In the genomic region with DNA sequence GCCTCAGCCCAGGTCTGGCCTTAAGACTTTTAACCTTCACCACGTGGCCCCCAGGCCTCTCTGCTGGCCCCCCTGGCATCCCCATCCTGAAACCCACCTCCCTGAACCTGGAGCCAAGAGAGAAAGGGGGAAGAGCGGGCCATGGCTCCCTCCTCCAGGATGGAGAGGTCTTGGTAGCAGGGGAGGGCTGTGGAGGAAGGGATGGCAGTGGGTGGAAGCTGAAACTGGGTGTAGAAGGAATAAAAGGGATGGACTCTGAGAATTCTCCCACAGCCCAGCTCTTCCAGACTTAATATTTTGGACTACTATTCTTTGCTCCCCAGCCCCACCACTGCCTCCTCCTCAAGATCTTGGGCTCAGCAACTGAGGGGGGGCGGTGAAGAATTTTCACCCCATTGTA, we compare ENCODE assay signal across 10 cellular contexts. TPM values are rescaled to one million over a fixed set of nuclear protein-coding genes. Genes with fewer than 3 reads are reported as not detected.
DNase-seq lines count a peak whose midpoint lies in the region; ATAC-seq and TF ChIP-seq lines count a peak whose summit lies in the region.
"Had no signal": no experiment of that assay in that cellular context is flagged by ENCODE, and none has a peak within 500 bp of the region (broad histone marks: within the 10 kb centered on the region; RNA-seq: fewer than 3 reads in every experiment).

No MANE protein-coding gene starts in this region.

- no peak for DNase-seq in HFF-Myc (ENCODE audit: extremely low read depth, low read depth)
- DNase-seq in choroid plexus epithelial cell (ENCODE audit: low read depth), result no peak
- no peak for DNase-seq in testis
- DNase-seq in CD1c-positive myeloid dendritic cell (ENCODE audit: extremely low spot score), result no peak
- no peak for DNase-seq in AG08396 (ENCODE audit: low spot score)
- no peak for DNase-seq in NCI-H345 treated with DMSO at 0.1 percent for 48 hours (lab: John Stamatoyannopoulos, UW; ENCODE audit: unreplicated experiment)
- DNase-seq: activated CD8-positive, alpha-beta memory T cell treated with anti-CD3 and anti-CD28 coated beads for 24 hours; RPMI8226 had no signal

- H3K4me1 ChIP-seq in muscle layer of duodenum (ENCODE audit: control insufficient read depth in 1 of 2, insufficient read depth in 2 of 2, low read length in 2 of 2) (peaks cover 0 to 13% of the 10 kb centered on the region in 2 donors), testis (peaks cover 17% of the 10 kb centered on the region)

- WGBS in testis, 2 donors, result 55 to 65% methylated on average over 3 of the region's 3 CpGs

- TF ChIP-seq POLR2A in testis (IDR thresholded peaks at IDR 0.05), result no peak

- no peak for ATAC-seq in GM21390 (IDR thresholded peaks at IDR 0.05; ENCODE audit: unreplicated experiment)

- no peaks in the 10 kb centered on the region for H3K27me3 ChIP-seq in muscle layer of duodenum (ENCODE audit: low read depth, low read length)
- H3K27me3 ChIP-seq in testis, result no peaks in the 10 kb centered on the region

- intact Hi-C loops in testis (cut with DNase I; ENCODE audit: low total_unique reads), result no loop called here

- peak overlapping the region; percentile 80 for H3K4me3 ChIP-seq in HFF-Myc (replicated peaks; ENCODE audit: low read depth, low read length)
- peak overlapping the region; percentile 46 for H3K4me3 ChIP-seq in choroid plexus epithelial cell (ENCODE audit: low read depth, low read length)
- H3K4me3 ChIP-seq in muscle layer of duodenum (ENCODE audit: low read depth in 1 of 2, low read length in 2 of 2), result peak overlapping the region; percentile 49 to 55
- H3K4me3 ChIP-seq in testis, result peak overlapping the region; percentile 48 to 62

- TF ChIP-seq CTCF in HFF-Myc (IDR thresholded peaks at IDR 0.05; ENCODE audit: low read depth, low read length, missing control alignments) (no peak), choroid plexus epithelial cell (conservative IDR thresholded peaks at IDR 0.05; ENCODE audit: low read depth, low read length) (no peak), testis (IDR thresholded peaks at IDR 0.05) (no peak)

- H3K9me3 ChIP-seq in muscle layer of duodenum (ENCODE audit: control insufficient read depth in 1 of 2, low read length in 2 of 2) (no peaks in the 10 kb centered on the region), testis (no peaks in the 10 kb centered on the region)

- peak overlapping the region; percentile 45 for H3K27ac ChIP-seq in muscle layer of duodenum (ENCODE audit: low read length)
- H3K27ac ChIP-seq in testis, result peak overlapping the region; percentile 76 to 78

- no peaks in the 10 kb centered on the region for H3K36me3 ChIP-seq in muscle layer of duodenum (ENCODE audit: control insufficient read depth in 1 of 2, insufficient read depth in 2 of 2, low read length in 2 of 2)
- no peaks in the 10 kb centered on the region for H3K36me3 ChIP-seq in testis (ENCODE audit: low read depth, missing control alignments)

RNA-seq across cellular contexts. Expression of a gene that starts 0.7 kb away (rescaled TPM):
- 100 to 1,000 TPM; 227 to 256 TPM for total RNA-seq in testis
- polyA plus RNA-seq in testis (ENCODE audit: insufficient read depth, low read depth, low replicate concordance), result 75.9 TPM
